In the genomic region with DNA sequence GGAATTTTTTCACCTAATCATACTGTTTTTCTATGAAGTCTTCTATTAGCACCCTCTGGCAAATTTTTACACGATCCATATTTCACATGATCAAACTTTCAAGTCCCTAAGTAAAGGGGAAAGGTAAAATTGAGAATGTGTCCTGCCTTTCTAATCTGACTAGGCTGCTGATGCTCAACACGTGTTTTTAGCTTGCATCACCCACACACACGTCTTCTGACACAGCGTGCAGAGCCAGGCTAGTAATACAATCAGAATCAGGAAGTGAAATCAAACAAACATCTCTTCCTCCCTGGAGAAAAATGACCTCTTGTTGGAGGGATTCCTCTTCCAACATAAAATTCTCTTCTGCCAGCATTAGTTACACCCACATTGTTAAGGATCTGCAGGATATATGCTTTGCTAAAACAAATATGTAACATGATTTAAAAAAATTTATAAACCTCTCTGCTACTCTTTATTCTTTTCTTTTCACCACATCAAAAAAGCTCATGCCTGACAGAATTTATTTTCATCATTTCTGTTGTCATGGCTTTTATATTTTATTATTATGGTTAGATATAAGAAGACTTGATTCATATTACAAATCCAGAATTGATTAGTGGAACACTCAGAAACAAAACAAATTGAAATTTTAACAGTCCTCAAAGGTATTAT, we compare ENCODE assay signal across 2 cellular contexts.
A peak's percentile ranks its signal among the peaks of the same experiment; 100 is the strongest.
TF ChIP-seq lines count a peak whose summit lies in the region.

No MANE protein-coding gene starts in this region.

TF ChIP-seq in IMR-90, 13 proteins besides CTCF, POLR2A, EP300 and RAD21:
- TF ChIP-seq MXI1 (IDR thresholded peaks at IDR 0.05; ENCODE audit: borderline replicate concordance, low read depth, low read length) (peak; percentile 95), CHD1 (IDR thresholded peaks at IDR 0.05; ENCODE audit: low read depth, low read length) (no peak), RFX5 (IDR thresholded peaks at IDR 0.05; ENCODE audit: low read depth, low read length) (no peak), RCOR1 (IDR thresholded peaks at IDR 0.05; ENCODE audit: insufficient replicate concordance, low read length) (no peak), MAZ (IDR thresholded peaks at IDR 0.05; ENCODE audit: borderline replicate concordance, low read depth, low read length) (no peak), FOS (IDR thresholded peaks at IDR 0.05; ENCODE audit: low read depth, low read length) (peak; percentile 64; the same call in 1 of the 2 replicates), MAFK (IDR thresholded peaks at IDR 0.05; ENCODE audit: low read depth, low read length) (peak; percentile 24; the same call in 1 of the 2 replicates), SMC3 (IDR thresholded peaks at IDR 0.05; ENCODE audit: low read depth, low read length) (no peak; the same call in 1 of the 2 replicates), NFE2L2 (IDR thresholded peaks at IDR 0.05; ENCODE audit: low read depth, low read length) (peak; percentile 44; the same call in 1 of the 2 replicates), CEBPB (IDR thresholded peaks at IDR 0.05; ENCODE audit: low read depth, low read length) (peak; percentile 97), BHLHE40 (IDR thresholded peaks at IDR 0.05; ENCODE audit: low read depth, low read length) (peak; percentile 93)
- TF ChIP-seq, protein P1, sequence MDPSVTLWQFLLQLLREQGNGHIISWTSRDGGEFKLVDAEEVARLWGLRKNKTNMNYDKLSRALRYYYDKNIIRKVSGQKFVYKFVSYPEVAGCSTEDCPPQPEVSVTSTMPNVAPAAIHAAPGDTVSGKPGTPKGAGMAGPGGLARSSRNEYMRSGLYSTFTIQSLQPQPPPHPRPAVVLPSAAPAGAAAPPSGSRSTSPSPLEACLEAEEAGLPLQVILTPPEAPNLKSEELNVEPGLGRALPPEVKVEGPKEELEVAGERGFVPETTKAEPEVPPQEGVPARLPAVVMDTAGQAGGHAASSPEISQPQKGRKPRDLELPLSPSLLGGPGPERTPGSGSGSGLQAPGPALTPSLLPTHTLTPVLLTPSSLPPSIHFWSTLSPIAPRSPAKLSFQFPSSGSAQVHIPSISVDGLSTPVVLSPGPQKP (IDR thresholded peaks at IDR 0.05; ENCODE audit: borderline replicate concordance, low read depth, low read length): no peak
- TF ChIP-seq, protein P2, sequence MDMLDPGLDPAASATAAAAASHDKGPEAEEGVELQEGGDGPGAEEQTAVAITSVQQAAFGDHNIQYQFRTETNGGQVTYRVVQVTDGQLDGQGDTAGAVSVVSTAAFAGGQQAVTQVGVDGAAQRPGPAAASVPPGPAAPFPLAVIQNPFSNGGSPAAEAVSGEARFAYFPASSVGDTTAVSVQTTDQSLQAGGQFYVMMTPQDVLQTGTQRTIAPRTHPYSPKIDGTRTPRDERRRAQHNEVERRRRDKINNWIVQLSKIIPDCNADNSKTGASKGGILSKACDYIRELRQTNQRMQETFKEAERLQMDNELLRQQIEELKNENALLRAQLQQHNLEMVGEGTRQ (IDR thresholded peaks at IDR 0.05; ENCODE audit: low read depth, low read length): peak; percentile 66; the same call in 1 of the 2 replicates

TF ChIP-seq in WTC11, 78 proteins besides CTCF, POLR2A, EP300 and RAD21:
- TF ChIP-seq GABPB1 (CRISPR knock-in tag; IDR thresholded peaks at IDR 0.05): peak; percentile 35; the same call in 1 of the 2 replicates
- no peak for TF ChIP-seq SOX15 (CRISPR knock-in tag; IDR thresholded peaks at IDR 0.05)
